ENCODE assay signal across 21 cellular contexts in the genomic region with DNA sequence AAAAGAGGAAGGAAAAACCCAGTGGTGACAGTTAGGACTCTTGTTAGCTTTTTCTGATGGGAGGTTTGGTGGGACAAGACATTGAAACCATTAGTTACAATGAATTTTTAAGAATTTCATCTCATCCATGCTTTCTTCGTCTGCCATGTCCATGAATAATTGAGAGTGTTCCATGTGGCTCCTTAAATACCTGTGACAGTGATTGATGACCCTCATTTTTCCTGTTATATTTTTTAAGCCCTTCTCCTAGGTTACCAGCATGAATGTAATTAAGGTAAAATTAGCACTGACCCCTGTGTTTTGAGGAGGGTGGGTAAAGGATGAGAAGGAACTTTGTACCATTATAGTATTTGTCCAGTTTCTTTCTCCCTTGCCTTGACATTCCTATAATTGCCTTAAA.
"Had no signal": no experiment of that assay in that cellular context is flagged by ENCODE, and none has a peak within 500 bp of the region (broad histone marks: within the 10 kb centered on the region; RNA-seq: fewer than 3 reads in every experiment).

No MANE protein-coding gene starts in this region.

- H3K9me3 ChIP-seq: heart left ventricle, stomach, thoracic aorta, transverse colon had no signal

- H3K27me3 Mint-ChIP-seq: dendritic cell treated with granulocyte-macrophage colony-stimulating factor and Interleukin-4, amounts not matched to agents 40 ng/mL and 50 ng/mL, for 4 days; naive thymus-derived CD4-positive, alpha-beta T cell had no signal

- H3K4me3 Mint-ChIP-seq: dendritic cell treated with granulocyte-macrophage colony-stimulating factor and Interleukin-4, amounts not matched to agents 40 ng/mL and 50 ng/mL, for 4 days; naive thymus-derived CD4-positive, alpha-beta T cell; nephron progenitor cell had no signal

- H3K27ac Mint-ChIP-seq: dendritic cell treated with granulocyte-macrophage colony-stimulating factor and Interleukin-4, amounts not matched to agents 40 ng/mL and 50 ng/mL, for 4 days; nephron progenitor cell had no signal

- H3K27ac ChIP-seq: heart left ventricle, stomach, thoracic aorta, transverse colon had no signal

- H3K4me1 Mint-ChIP-seq: nephron progenitor cell had no signal

- ATAC-seq: heart left ventricle; left colon; left ventricle myocardium superior; naive thymus-derived CD4-positive, alpha-beta T cell; sciatic nerve had no signal

- H3K27me3 ChIP-seq: heart left ventricle, stomach, transverse colon had no signal

- H3K9me3 Mint-ChIP-seq: dendritic cell treated with granulocyte-macrophage colony-stimulating factor and Interleukin-4, amounts not matched to agents 40 ng/mL and 50 ng/mL, for 4 days; naive thymus-derived CD4-positive, alpha-beta T cell; nephron progenitor cell had no signal

- H3K4me3 ChIP-seq: heart left ventricle, lung, stomach, thoracic aorta, transverse colon had no signal

- FAIRE-seq: colon, urothelium cell line had no signal

- DNase-seq: foreskin melanocyte; heart left ventricle; hippocampal formation; left colon; left ventricle myocardium superior; mesendoderm; naive thymus-derived CD4-positive, alpha-beta T cell; nephron progenitor cell; posterior cingulate gyrus; stimulated activated CD4-positive, alpha-beta T cell treated with anti-CD3 and anti-CD28 coated beads, Interleukin-2, amount 100 ng/mL, for 24 hours; stimulated activated CD4-positive, alpha-beta T cell treated with anti-CD3 and anti-CD28 coated beads, Interleukin-4, amount 100 ng/mL, for 4 hours; stimulated activated naive CD4-positive, alpha-beta T cell; stomach; substantia nigra; transverse colon had no signal
